In genomic region chr11:69545976-69546617, GRCh38 we compare ENCODE assay signal across 1 cellular context.
TF ChIP-seq lines count a peak whose summit lies in the region.

No MANE protein-coding gene starts in this region.

TF ChIP-seq in IMR-90, 13 proteins besides CTCF, POLR2A, EP300 and RAD21 (continued from another document):
- no peak for TF ChIP-seq FOS (IDR thresholded peaks at IDR 0.05; ENCODE audit: low read depth, low read length)
- no peak for TF ChIP-seq MXI1 (IDR thresholded peaks at IDR 0.05; ENCODE audit: borderline replicate concordance, low read depth, low read length)
- TF ChIP-seq RFX5 (IDR thresholded peaks at IDR 0.05; ENCODE audit: low read depth, low read length), result no peak
- no peak for TF ChIP-seq USF2 (IDR thresholded peaks at IDR 0.05; ENCODE audit: low read depth, low read length)
- TF ChIP-seq MAFK (IDR thresholded peaks at IDR 0.05; ENCODE audit: low read depth, low read length), result no peak
